9 cellular contexts compared by ENCODE assay signal in the genomic region with DNA sequence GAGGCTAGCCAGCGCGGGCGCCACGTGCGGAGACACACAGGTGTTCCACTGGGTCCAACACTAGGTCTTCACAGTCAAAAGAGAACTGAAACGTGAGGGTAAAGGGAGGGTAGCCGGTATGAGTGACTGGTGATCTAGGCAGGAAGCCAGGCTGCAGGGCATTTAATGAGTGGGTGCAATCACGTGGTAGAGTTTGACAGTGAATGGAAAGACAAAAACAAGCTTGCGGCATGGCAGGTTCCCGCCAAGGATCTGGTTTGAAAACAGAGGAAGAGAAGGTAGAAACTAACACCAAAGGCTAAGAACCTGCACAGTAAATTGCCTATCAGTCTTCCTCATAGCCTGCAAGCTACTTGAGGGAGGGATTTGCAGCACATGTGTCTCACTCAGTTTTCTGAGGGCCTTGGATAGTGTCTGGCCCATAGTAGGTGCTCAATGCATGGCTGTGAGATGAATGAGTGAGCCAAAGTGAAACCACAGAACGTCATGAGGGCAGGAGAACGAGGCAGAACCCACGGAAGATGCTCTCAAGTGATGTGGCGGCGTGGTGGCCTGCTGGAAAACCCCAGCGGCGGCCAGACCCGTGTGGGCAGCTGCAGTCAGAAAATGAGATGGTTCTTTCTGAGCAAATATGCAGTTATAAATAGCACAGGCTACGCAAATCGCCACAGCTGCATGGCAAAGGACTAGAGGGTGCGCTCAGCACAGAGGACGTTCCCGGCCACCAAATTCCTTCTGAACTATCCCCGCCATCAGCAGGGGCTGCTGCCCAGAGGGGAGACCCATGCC.
DNase-seq lines count a peak whose midpoint lies in the region; ATAC-seq, FAIRE-seq and TF ChIP-seq lines count a peak whose summit lies in the region.
"Had no signal": no experiment of that assay in that cellular context is flagged by ENCODE, and none has a peak within 500 bp of the region (broad histone marks: within the 10 kb centered on the region; RNA-seq: fewer than 3 reads in every experiment).

No MANE protein-coding gene starts in this region.

- no peaks in the 10 kb centered on the region for H3K36me3 Mint-ChIP-seq in activated naive CD8-positive, alpha-beta T cell treated with anti-CD3 and anti-CD28 coated beads, Interleukin-2, amount 50 U/mL, for 24 hours (ENCODE audit: low read depth)

- peaks cover 15% of the 10 kb centered on the region for H3K4me1 Mint-ChIP-seq in activated naive CD8-positive, alpha-beta T cell treated with anti-CD3 and anti-CD28 coated beads, Interleukin-2, amount 50 U/mL, for 24 hours

- TF ChIP-seq CTCF in GM10266 (IDR thresholded peaks at IDR 0.05; ENCODE audit: control insufficient read depth, insufficient read depth, low read depth, missing control alignments) (peak; percentile 29), GM20000 (IDR thresholded peaks at IDR 0.05; ENCODE audit: extremely low read depth, missing control alignments) (no peak)

- DNase-seq in GM10266 (ENCODE audit: extremely low spot score) (peak; percentile 58), GM20000 (ENCODE audit: low spot score) (peak; percentile 59), SK-N-DZ (ENCODE audit: low spot score) (no peak), HTR-8/SVneo (ENCODE audit: insufficient read length, low spot score) (no peak), posterior vena cava (ENCODE audit: low spot score) (no peak), NCI-H1092 (lab: John Stamatoyannopoulos, UW) (no peak)
- DNase-seq in activated naive CD8-positive, alpha-beta T cell treated with anti-CD3 and anti-CD28 coated beads, Interleukin-2, amount 50 U/mL, for 24 hours, result peak; percentile 35

- no peak for FAIRE-seq in HTR-8/SVneo (lab: Jason Lieb, UNC)
- FAIRE-seq: colon had no signal

- peak overlapping the region; percentile 10 for H3K27ac Mint-ChIP-seq in activated naive CD8-positive, alpha-beta T cell treated with anti-CD3 and anti-CD28 coated beads, Interleukin-2, amount 50 U/mL, for 24 hours

- H3K4me3 Mint-ChIP-seq in activated naive CD8-positive, alpha-beta T cell treated with anti-CD3 and anti-CD28 coated beads, Interleukin-2, amount 50 U/mL, for 24 hours, result no peak overlapping the region

- H3K9me3 Mint-ChIP-seq in activated naive CD8-positive, alpha-beta T cell treated with anti-CD3 and anti-CD28 coated beads, Interleukin-2, amount 50 U/mL, for 24 hours, result no peaks in the 10 kb centered on the region

- H3K27me3 Mint-ChIP-seq in activated naive CD8-positive, alpha-beta T cell treated with anti-CD3 and anti-CD28 coated beads, Interleukin-2, amount 50 U/mL, for 24 hours, result peaks cover 31% of the 10 kb centered on the region

- intact Hi-C loops in posterior vena cava (cut with DNase I), result no loop called here

- ATAC-seq in HG03520 (IDR thresholded peaks at IDR 0.05; ENCODE audit: unreplicated experiment), result peak; percentile 57
- ATAC-seq in activated naive CD8-positive, alpha-beta T cell treated with anti-CD3 and anti-CD28 coated beads, Interleukin-2, amount 50 U/mL, for 24 hours, result peak; percentile 78

Comparison
In these comparisons a context has a peak if more than half of its experiments do, and no peak if none do; other contexts are left out.
1. DNase-seq: peak in GM10266 (single experiment), GM20000 (single experiment) and activated naive CD8-positive, alpha-beta T cell treated with anti-CD3 and anti-CD28 coated beads, Interleukin-2, amount 50 U/mL, for 24 hours (single experiment); none in SK-N-DZ (single experiment), HTR-8/SVneo (single experiment), posterior vena cava (single experiment) and NCI-H1092 (single experiment).